1 cellular context compared by ENCODE assay signal in the genomic region with DNA sequence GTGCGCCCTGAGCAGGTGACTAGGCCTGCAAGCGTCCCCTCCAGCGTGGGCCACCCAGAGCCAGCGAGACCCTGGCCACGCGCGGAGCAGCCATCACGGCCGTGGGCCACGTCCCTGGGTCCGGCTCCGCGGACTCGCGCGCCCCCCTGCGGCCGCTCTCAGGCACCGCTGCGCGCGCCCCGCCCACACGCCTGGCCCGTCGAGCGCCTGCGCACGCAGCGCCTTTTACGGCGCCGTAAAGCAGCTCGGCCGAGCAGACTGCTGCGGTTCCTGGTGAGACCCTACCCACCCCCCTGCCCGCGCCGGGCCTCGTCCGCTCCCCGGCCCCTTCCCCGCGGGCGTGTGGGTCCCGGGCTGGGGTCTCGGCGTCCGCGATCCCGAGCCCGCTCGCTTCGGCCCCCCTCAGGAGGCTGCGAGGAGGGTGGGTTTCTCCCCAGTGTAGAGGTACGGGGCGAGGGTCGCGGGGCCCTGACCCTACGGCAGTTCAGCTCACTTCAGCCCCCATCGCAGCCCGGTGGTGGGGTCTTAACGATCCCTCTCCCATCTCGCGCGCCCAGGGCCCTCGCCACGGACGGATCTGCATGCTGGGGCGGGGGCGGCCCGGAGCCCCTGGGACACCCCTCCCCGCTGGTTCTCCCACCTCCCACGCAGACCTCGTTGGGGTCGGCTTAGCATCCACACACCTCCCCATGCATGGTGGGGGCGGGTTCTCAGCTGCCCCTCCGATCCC.
TF ChIP-seq lines count a peak whose summit lies in the region.

A gene (plus strand): TSS at position 228 of the 730 bp plus-strand sequence. CDS start 1,421 bp downstream, outside the sequence.

TF ChIP-seq in HepG2, 621 proteins besides CTCF, POLR2A, EP300 and RAD21 (continued from another document and continues in another):
- TF ChIP-seq, protein P1, sequence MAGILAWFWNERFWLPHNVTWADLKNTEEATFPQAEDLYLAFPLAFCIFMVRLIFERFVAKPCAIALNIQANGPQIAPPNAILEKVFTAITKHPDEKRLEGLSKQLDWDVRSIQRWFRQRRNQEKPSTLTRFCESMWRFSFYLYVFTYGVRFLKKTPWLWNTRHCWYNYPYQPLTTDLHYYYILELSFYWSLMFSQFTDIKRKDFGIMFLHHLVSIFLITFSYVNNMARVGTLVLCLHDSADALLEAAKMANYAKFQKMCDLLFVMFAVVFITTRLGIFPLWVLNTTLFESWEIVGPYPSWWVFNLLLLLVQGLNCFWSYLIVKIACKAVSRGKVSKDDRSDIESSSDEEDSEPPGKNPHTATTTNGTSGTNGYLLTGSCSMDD (CRISPR knock-in tag; IDR thresholded peaks at IDR 0.05) = no peak
- TF ChIP-seq, protein P2, sequence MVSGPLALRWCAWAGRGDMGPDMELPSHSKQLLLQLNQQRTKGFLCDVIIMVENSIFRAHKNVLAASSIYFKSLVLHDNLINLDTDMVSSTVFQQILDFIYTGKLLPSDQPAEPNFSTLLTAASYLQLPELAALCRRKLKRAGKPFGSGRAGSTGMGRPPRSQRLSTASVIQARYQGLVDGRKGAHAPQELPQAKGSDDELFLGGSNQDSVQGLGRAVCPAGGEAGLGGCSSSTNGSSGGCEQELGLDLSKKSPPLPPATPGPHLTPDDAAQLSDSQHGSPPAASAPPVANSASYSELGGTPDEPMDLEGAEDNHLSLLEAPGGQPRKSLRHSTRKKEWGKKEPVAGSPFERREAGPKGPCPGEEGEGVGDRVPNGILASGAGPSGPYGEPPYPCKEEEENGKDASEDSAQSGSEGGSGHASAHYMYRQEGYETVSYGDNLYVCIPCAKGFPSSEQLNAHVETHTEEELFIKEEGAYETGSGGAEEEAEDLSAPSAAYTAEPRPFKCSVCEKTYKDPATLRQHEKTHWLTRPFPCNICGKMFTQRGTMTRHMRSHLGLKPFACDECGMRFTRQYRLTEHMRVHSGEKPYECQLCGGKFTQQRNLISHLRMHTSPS (CRISPR knock-in tag; IDR thresholded peaks at IDR 0.05; ENCODE audit: low read depth) = no peak
- TF ChIP-seq ZNF335 (CRISPR knock-in tag; IDR thresholded peaks at IDR 0.05) (no peak), ZNF354B (CRISPR knock-in tag; IDR thresholded peaks at IDR 0.05) (no peak), ZNF34 (CRISPR knock-in tag; IDR thresholded peaks at IDR 0.05; ENCODE audit: borderline replicate concordance) (no peak), HOXA3 (CRISPR knock-in tag; IDR thresholded peaks at IDR 0.05) (peak; percentile 83), KLF9 (CRISPR knock-in tag; IDR thresholded peaks at IDR 0.05; ENCODE audit: low read depth) (no peak), ZNF251 (CRISPR knock-in tag; IDR thresholded peaks at IDR 0.05) (no peak), CENPX (CRISPR knock-in tag; IDR thresholded peaks at IDR 0.05) (no peak), KLF11 (CRISPR knock-in tag; IDR thresholded peaks at IDR 0.05) (no peak), HDAC1 (CRISPR knock-in tag; IDR thresholded peaks at IDR 0.05) (peak; percentile 29; the same call in 1 of the 2 replicates), CC2D1A (CRISPR knock-in tag; IDR thresholded peaks at IDR 0.05) (no peak), ZFP1 (CRISPR knock-in tag; IDR thresholded peaks at IDR 0.05) (no peak), ZNF564 (CRISPR knock-in tag; IDR thresholded peaks at IDR 0.05) (no peak), NFE2L1 (CRISPR knock-in tag; IDR thresholded peaks at IDR 0.05; ENCODE audit: borderline replicate concordance) (no peak), ZNF24 (IDR thresholded peaks at IDR 0.05) (no peak), RAD51 (IDR thresholded peaks at IDR 0.05; ENCODE audit: borderline replicate concordance) (no peak), ZNF33A (CRISPR knock-in tag; IDR thresholded peaks at IDR 0.05; ENCODE audit: borderline replicate concordance) (no peak), ZNF792 (CRISPR knock-in tag; IDR thresholded peaks at IDR 0.05) (no peak), STAT5B (CRISPR knock-in tag; IDR thresholded peaks at IDR 0.05) (no peak), ZNF232 (CRISPR knock-in tag; IDR thresholded peaks at IDR 0.05; ENCODE audit: borderline replicate concordance) (0 out of 2 replicates have a peak, but pooled peaks have one; percentile 44), ZNF253 (CRISPR knock-in tag; IDR thresholded peaks at IDR 0.05; ENCODE audit: borderline replicate concordance) (no peak), ZNF484 (CRISPR knock-in tag; IDR thresholded peaks at IDR 0.05; ENCODE audit: borderline replicate concordance, low read depth) (no peak), ZNF317 (CRISPR knock-in tag; IDR thresholded peaks at IDR 0.05) (no peak), CENPT (CRISPR knock-in tag; IDR thresholded peaks at IDR 0.05; ENCODE audit: low read depth) (no peak), SP5 (CRISPR knock-in tag; IDR thresholded peaks at IDR 0.05; ENCODE audit: borderline replicate concordance, low read depth) (peak; percentile 64), ZNF343 (CRISPR knock-in tag; IDR thresholded peaks at IDR 0.05) (peak; percentile 75; the same call in 1 of the 2 replicates), TBP (CRISPR knock-in tag; IDR thresholded peaks at IDR 0.05) (no peak), ZNF3 (CRISPR knock-in tag; IDR thresholded peaks at IDR 0.05) (no peak), GABPB1 (CRISPR knock-in tag; IDR thresholded peaks at IDR 0.05) (peak; percentile 60; the same call in 1 of the 2 replicates), ZNF44 (CRISPR knock-in tag; IDR thresholded peaks at IDR 0.05) (no peak)
- TF ChIP-seq, protein P3, sequence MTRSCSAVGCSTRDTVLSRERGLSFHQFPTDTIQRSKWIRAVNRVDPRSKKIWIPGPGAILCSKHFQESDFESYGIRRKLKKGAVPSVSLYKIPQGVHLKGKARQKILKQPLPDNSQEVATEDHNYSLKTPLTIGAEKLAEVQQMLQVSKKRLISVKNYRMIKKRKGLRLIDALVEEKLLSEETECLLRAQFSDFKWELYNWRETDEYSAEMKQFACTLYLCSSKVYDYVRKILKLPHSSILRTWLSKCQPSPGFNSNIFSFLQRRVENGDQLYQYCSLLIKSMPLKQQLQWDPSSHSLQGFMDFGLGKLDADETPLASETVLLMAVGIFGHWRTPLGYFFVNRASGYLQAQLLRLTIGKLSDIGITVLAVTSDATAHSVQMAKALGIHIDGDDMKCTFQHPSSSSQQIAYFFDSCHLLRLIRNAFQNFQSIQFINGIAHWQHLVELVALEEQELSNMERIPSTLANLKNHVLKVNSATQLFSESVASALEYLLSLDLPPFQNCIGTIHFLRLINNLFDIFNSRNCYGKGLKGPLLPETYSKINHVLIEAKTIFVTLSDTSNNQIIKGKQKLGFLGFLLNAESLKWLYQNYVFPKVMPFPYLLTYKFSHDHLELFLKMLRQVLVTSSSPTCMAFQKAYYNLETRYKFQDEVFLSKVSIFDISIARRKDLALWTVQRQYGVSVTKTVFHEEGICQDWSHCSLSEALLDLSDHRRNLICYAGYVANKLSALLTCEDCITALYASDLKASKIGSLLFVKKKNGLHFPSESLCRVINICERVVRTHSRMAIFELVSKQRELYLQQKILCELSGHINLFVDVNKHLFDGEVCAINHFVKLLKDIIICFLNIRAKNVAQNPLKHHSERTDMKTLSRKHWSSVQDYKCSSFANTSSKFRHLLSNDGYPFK (CRISPR knock-in tag; IDR thresholded peaks at IDR 0.05; ENCODE audit: borderline replicate concordance) = no peak
- TF ChIP-seq, protein P4, sequence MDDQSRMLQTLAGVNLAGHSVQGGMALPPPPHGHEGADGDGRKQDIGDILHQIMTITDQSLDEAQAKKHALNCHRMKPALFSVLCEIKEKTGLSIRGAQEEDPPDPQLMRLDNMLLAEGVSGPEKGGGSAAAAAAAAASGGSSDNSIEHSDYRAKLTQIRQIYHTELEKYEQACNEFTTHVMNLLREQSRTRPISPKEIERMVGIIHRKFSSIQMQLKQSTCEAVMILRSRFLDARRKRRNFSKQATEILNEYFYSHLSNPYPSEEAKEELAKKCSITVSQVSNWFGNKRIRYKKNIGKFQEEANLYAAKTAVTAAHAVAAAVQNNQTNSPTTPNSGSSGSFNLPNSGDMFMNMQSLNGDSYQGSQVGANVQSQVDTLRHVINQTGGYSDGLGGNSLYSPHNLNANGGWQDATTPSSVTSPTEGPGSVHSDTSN (CRISPR knock-in tag; IDR thresholded peaks at IDR 0.05; ENCODE audit: borderline replicate concordance) = no peak
- TF ChIP-seq, protein P5, sequence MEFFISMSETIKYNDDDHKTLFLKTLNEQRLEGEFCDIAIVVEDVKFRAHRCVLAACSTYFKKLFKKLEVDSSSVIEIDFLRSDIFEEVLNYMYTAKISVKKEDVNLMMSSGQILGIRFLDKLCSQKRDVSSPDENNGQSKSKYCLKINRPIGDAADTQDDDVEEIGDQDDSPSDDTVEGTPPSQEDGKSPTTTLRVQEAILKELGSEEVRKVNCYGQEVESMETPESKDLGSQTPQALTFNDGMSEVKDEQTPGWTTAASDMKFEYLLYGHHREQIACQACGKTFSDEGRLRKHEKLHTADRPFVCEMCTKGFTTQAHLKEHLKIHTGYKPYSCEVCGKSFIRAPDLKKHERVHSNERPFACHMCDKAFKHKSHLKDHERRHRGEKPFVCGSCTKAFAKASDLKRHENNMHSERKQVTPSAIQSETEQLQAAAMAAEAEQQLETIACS (CRISPR knock-in tag; IDR thresholded peaks at IDR 0.05) = 0 out of 2 replicates have a peak, but pooled peaks have one; percentile 51
- TF ChIP-seq, protein P6, sequence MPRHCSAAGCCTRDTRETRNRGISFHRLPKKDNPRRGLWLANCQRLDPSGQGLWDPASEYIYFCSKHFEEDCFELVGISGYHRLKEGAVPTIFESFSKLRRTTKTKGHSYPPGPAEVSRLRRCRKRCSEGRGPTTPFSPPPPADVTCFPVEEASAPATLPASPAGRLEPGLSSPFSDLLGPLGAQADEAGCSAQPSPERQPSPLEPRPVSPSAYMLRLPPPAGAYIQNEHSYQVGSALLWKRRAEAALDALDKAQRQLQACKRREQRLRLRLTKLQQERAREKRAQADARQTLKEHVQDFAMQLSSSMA (CRISPR knock-in tag; IDR thresholded peaks at IDR 0.05) = 0 out of 2 replicates have a peak, but pooled peaks have one; percentile 15
- TF ChIP-seq, protein P7, sequence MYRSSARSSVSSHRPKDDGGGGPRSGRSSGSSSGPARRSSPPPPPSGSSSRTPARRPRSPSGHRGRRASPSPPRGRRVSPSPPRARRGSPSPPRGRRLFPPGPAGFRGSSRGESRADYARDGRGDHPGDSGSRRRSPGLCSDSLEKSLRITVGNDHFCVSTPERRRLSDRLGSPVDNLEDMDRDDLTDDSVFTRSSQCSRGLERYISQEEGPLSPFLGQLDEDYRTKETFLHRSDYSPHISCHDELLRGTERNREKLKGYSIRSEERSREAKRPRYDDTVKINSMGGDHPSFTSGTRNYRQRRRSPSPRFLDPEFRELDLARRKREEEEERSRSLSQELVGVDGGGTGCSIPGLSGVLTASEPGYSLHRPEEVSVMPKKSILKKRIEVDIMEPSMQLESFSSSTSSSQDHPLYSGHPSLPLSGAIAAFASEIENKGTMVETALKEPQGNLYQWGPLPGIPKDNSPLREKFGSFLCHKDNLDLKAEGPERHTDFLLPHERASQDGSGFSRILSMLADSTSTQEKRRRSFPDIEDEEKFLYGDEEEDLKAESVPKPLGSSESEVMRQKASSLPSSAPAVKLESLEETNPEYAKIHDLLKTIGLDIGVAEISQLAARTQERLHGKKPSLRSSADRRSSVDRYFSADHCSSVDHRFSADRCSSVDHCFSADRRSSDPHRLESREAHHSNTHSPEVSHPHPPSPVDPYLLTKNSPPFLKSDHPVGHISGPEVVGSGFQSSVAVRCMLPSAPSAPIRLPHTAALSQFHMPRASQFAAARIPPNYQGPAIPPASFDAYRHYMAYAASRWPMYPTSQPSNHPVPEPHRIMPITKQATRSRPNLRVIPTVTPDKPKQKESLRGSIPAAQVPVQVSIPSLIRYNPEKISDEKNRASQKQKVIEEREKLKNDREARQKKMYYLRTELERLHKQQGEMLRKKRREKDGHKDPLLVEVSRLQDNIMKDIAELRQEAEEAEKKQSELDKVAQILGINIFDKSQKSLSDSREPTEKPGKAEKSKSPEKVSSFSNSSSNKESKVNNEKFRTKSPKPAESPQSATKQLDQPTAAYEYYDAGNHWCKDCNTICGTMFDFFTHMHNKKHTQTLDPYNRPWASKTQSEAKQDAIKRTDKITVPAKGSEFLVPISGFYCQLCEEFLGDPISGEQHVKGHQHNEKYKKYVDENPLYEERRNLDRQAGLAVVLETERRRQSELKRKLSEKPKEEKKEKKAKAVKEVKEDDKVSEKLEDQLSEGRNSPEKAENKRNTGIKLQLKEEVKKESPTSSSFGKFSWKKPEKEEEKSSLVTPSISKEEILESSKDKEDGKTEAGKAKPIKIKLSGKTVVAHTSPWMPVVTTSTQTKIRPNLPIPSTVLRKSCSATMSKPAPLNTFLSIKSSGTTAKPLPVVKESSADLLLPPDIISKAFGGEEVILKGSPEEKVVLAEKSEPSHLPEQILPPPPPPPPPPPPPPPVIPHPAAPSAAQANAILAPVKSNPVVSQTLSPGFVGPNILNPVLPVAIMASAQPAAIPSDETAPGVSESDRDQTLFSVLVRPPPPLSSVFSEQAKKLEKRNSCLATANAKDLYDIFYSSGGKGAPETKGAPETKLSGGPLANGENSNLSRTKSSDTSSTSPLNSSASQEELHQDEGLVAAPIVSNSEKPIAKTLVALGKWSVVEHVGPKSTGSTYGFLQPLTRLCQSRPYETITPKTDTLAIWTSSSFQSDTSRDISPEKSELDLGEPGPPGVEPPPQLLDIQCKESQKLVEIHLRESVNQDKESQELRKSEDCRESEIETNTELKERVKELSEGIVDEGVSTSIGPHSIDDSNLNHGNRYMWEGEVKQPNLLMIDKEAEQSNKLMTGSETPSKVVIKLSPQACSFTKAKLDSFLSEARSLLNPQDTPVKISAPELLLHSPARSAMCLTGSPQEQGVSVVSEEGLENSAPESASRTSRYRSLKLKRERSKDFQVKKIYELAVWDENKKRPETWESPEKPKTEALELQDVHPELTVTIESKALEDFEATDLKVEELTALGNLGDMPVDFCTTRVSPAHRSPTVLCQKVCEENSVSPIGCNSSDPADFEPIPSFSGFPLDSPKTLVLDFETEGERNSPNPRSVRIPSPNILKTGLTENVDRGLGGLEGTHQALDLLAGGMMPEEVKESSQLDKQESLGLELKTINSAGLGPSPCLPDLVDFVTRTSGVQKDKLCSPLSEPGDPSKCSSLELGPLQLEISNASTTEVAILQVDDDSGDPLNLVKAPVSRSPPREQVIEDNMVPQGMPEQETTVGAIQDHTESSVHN (CRISPR knock-in tag; IDR thresholded peaks at IDR 0.05) = no peak
- TF ChIP-seq, protein P8, sequence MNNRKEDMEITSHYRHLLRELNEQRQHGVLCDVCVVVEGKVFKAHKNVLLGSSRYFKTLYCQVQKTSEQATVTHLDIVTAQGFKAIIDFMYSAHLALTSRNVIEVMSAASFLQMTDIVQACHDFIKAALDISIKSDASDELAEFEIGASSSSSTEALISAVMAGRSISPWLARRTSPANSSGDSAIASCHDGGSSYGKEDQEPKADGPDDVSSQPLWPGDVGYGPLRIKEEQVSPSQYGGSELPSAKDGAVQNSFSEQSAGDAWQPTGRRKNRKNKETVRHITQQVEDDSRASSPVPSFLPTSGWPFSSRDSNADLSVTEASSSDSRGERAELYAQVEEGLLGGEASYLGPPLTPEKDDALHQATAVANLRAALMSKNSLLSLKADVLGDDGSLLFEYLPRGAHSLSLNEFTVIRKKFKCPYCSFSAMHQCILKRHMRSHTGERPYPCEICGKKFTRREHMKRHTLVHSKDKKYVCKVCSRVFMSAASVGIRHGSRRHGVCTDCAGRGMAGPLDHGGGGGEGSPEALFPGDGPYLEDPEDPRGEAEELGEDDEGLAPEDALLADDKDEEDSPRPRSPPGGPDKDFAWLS (CRISPR knock-in tag; IDR thresholded peaks at IDR 0.05; ENCODE audit: borderline replicate concordance) = 0 out of 2 replicates have a peak, but pooled peaks have one; percentile 48
